ENCODE assay signal across 11 cellular contexts in the genomic region with DNA sequence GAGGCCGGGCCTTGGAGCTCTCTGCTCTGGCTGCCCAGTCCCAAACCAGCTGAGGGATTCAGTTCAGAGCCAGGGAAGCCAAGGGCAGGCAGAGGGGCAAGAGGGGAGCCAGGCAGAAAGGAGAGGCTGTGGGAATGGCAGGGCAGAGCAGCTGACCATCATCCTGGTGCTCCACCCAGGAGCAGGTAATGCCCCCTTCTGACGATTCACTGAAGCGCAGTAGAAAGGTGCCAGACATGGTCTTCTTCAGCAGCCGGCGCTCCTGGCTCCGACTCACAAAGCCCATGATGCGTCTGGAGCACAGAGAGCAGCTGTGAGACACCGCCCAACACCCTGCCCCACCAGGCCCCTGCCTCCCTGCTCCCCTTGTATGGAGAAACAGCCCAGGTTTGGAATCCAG. TPM values are rescaled to one million over a fixed set of nuclear protein-coding genes. Genes with fewer than 3 reads are reported as not detected.
A peak's percentile ranks its signal among the peaks of the same experiment; 100 is the strongest.
DNase-seq lines count a peak whose midpoint lies in the region; ATAC-seq and TF ChIP-seq lines count a peak whose summit lies in the region.
"Had no signal": no experiment of that assay in that cellular context is flagged by ENCODE, and none has a peak within 500 bp of the region (broad histone marks: within the 10 kb centered on the region; RNA-seq: fewer than 3 reads in every experiment).

No MANE protein-coding gene starts in this region.

- H3K27me3 ChIP-seq in vagina = no peaks in the 10 kb centered on the region

- TF ChIP-seq CTCF in GM12873 (IDR thresholded peaks at IDR 0.05; ENCODE audit: insufficient read depth, low read depth, low read length, missing control alignments) = peak; percentile 34
- no peak for TF ChIP-seq CTCF in vagina (IDR thresholded peaks at IDR 0.05)

- DNase-seq in CD1c-positive myeloid dendritic cell (ENCODE audit: extremely low spot score) (peak; percentile 9), T-helper 17 cell (no peak), islet precursor cell (peak; percentile 73), AG20443 (ENCODE audit: low spot score) (no peak), vagina (ENCODE audit: extremely low spot score in 2 of 2) (no peak), NCI-H2029 (lab: John Stamatoyannopoulos, UW) (no peak)
- DNase-seq: DMS153, NCI-H524 had no signal

- H3K4me3 ChIP-seq in vagina = no peak overlapping the region

- peaks cover 6 to 90% of the 10 kb centered on the region in 2 donors for H3K36me3 ChIP-seq in vagina

- no peak overlapping the region for H3K27ac ChIP-seq in vagina

- intact Hi-C loops in vagina (cut with DNase I) = no loop called here

- peaks cover 18% of the 10 kb centered on the region for H3K36me3 Mint-ChIP-seq in T-helper 17 cell (ENCODE audit: low read depth)

- ATAC-seq in T-helper 17 cell (no peak), HG03342 (IDR thresholded peaks at IDR 0.05; ENCODE audit: unreplicated experiment) (no peak)

- no peak overlapping the region for H3K4me3 Mint-ChIP-seq in T-helper 17 cell

- peaks cover 12% of the 10 kb centered on the region for H3K4me1 Mint-ChIP-seq in T-helper 17 cell

- no peak for TF ChIP-seq POLR2A in vagina (IDR thresholded peaks at IDR 0.05)

- H3K27me3 Mint-ChIP-seq in T-helper 17 cell = no peaks in the 10 kb centered on the region

- no peaks in the 10 kb centered on the region for H3K9me3 ChIP-seq in T-helper 17 cell (ENCODE audit: control insufficient read depth, low read length, poor library complexity, severe bottlenecking)
- no peaks in the 10 kb centered on the region for H3K9me3 ChIP-seq in vagina

- no peaks in the 10 kb centered on the region for H3K4me1 ChIP-seq in vagina

- peak overlapping the region; percentile 37 for H3K27ac Mint-ChIP-seq in T-helper 17 cell

RNA-seq across cellular contexts. Expression of gene IL23A, which starts 8.0 kb away (rescaled TPM):
- total RNA-seq in T-helper 17 cell (10 to 100 TPM; 44.9 to 49.8 TPM), vagina (not detected)

RNA-seq across cellular contexts. Expression of gene PAN2, which starts 12.9 kb away (rescaled TPM):
- total RNA-seq in T-helper 17 cell (100 to 1,000 TPM in 1 of 2 donors, 10 to 100 TPM in 1; 81.1 to 108 TPM), vagina (37.6 TPM)

RNA-seq across cellular contexts. Expression of gene STAT2, which starts 13.2 kb away (rescaled TPM):
- total RNA-seq in T-helper 17 cell = 100 to 1,000 TPM; 116 to 145 TPM
- total RNA-seq in vagina = 109 TPM

RNA-seq across cellular contexts. Expression of gene APOF, which starts 16.0 kb away (rescaled TPM):
- not detected for total RNA-seq in T-helper 17 cell
- total RNA-seq in vagina = not detected
- total RNA-seq: omental fat pad had no signal

RNA-seq across cellular contexts. Expression of gene CNPY2, which starts 30.9 kb away (rescaled TPM):
- total RNA-seq in T-helper 17 cell = 10 to 100 TPM; 47.4 to 53.4 TPM
- 65.6 TPM for total RNA-seq in vagina

Comparison
In these comparisons a context has a peak if more than half of its experiments do, and no peak if none do; other contexts are left out.
1. DNase-seq: peak in CD1c-positive myeloid dendritic cell (single experiment) and islet precursor cell (single experiment); none in T-helper 17 cell (0 of 3), AG20443 (single experiment), vagina (0 of 2) and NCI-H2029 (single experiment).
2. RNA of gene IL23A, which starts 8.0 kb away (total RNA-seq): 44.9 to 49.8 TPM in T-helper 17 cell; not detected in vagina (single experiment); every median in the first group is over 10 times any median in the second.